ENCODE assay signal across 34 cellular contexts in the genomic region with DNA sequence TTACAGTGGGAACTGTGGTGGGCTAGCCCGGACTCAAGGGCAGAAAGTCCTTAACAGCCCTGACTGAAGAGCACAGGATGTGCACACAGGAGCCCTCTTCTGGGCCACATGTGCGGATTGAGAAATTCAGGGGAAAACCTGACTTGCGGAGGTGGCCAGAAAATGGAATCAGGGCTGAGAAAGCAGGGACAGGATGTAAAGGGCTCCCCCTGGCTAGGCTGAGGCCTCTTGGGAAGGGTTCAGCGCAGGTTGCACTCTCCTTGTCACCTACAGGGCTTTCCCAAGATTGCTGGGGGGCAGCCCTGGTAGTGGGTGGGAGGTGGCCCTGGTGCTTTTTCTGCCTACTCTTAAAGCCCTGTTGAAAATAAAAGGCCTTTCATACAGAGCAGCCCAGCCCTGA.
"Had no signal": no experiment of that assay in that cellular context is flagged by ENCODE, and none has a peak within 500 bp of the region (broad histone marks: within the 10 kb centered on the region; RNA-seq: fewer than 3 reads in every experiment).

No MANE protein-coding gene starts in this region.

- H3K4me1 Mint-ChIP-seq: activated CD4-positive, alpha-beta T cell treated with anti-CD3 and anti-CD28 coated beads, Interleukin-2, amount 10 ng/mL, durations not matched to agents 24 days and 14 days; activated naive CD8-positive, alpha-beta T cell treated with anti-CD3 and anti-CD28 coated beads for 36 hours; activated T-helper 17 cell treated with anti-CD3 and anti-CD28 coated beads, Interleukin-2, amount 50 U/mL, for 72 hours had no signal

- H3K4me2 ChIP-seq: PC-9 had no signal

- H3K9me3 Mint-ChIP-seq: activated CD4-positive, alpha-beta T cell treated with anti-CD3 and anti-CD28 coated beads, Interleukin-2, amount 10 ng/mL, durations not matched to agents 24 days and 14 days; activated CD8-positive, alpha-beta T cell treated with anti-CD3 and anti-CD28 coated beads for 36 hours; activated naive CD8-positive, alpha-beta T cell treated with anti-CD3 and anti-CD28 coated beads for 36 hours; activated T-cell treated with anti-CD3 and anti-CD28 coated beads, Interleukin-2, amount 50 U/mL, for 72 hours had no signal

- H3K36me3 ChIP-seq: brain microvascular endothelial cell, MG63, WERI-Rb-1 had no signal

- FAIRE-seq: RCC 7860 had no signal

- H3K9me3 ChIP-seq: MG63 had no signal

- H3K4me3 ChIP-seq: MG63, PC-9, SK-N-MC had no signal

- H3K27ac Mint-ChIP-seq: activated CD4-positive, alpha-beta T cell treated with anti-CD3 and anti-CD28 coated beads, Interleukin-2, amount 10 ng/mL, durations not matched to agents 24 days and 14 days; activated CD8-positive, alpha-beta T cell treated with anti-CD3 and anti-CD28 coated beads for 36 hours; activated naive CD8-positive, alpha-beta T cell treated with anti-CD3 and anti-CD28 coated beads for 36 hours; activated T-cell treated with anti-CD3 and anti-CD28 coated beads, Interleukin-2, amount 50 U/mL, for 72 hours; activated T-helper 17 cell treated with anti-CD3 and anti-CD28 coated beads, Interleukin-2, amount 50 U/mL, for 72 hours had no signal

- H3K36me3 Mint-ChIP-seq: activated naive CD8-positive, alpha-beta T cell treated with anti-CD3 and anti-CD28 coated beads for 36 hours had no signal

- H3K27ac ChIP-seq: brain microvascular endothelial cell, PC-9, SK-N-MC, WERI-Rb-1 had no signal

- H3K4me3 Mint-ChIP-seq: activated CD4-positive, alpha-beta T cell treated with anti-CD3 and anti-CD28 coated beads, Interleukin-2, amount 10 ng/mL, durations not matched to agents 24 days and 14 days; activated CD8-positive, alpha-beta T cell treated with anti-CD3 and anti-CD28 coated beads for 36 hours; activated naive CD8-positive, alpha-beta T cell treated with anti-CD3 and anti-CD28 coated beads for 36 hours; activated T-cell treated with anti-CD3 and anti-CD28 coated beads, Interleukin-2, amount 50 U/mL, for 72 hours; activated T-helper 17 cell treated with anti-CD3 and anti-CD28 coated beads, Interleukin-2, amount 50 U/mL, for 72 hours had no signal

- H2AFZ ChIP-seq: PC-9 had no signal

- DNase-seq: activated CD4-positive, alpha-beta T cell treated with anti-CD3 and anti-CD28 coated beads, Interleukin-2, amount 10 ng/mL, durations not matched to agents 24 days and 14 days; activated CD4-positive, alpha-beta T cell treated with anti-CD3 and anti-CD28 coated beads, Interleukin-2, amount 50 U/mL, for 4 hours; activated CD8-positive, alpha-beta T cell treated with anti-CD3 and anti-CD28 coated beads for 36 hours; activated effector memory CD4-positive, alpha-beta T cell treated with anti-CD3 and anti-CD28 coated beads, Interleukin-2, amount 50 U/mL, for 16 hours; activated naive CD4-positive, alpha-beta T cell; activated naive CD4-positive, alpha-beta T cell treated with anti-CD3 and anti-CD28 coated beads, Interleukin-2, amount 50 U/mL, for 16 hours; activated naive CD8-positive, alpha-beta T cell treated with anti-CD3 and anti-CD28 coated beads for 36 hours; activated T-cell treated with anti-CD3 and anti-CD28 coated beads, Interleukin-2, amount 50 U/mL, for 1 hour; activated T-cell treated with anti-CD3 and anti-CD28 coated beads, Interleukin-2, amount 50 U/mL, for 72 hours; amniotic stem cell; aorta; brain microvascular endothelial cell; central memory CD4-positive, alpha-beta T cell; Karpas-422; KBM-7; MG63; NCI-H1048; NCI-H1105 treated with DMSO at 0.1 percent for 48 hours; NCI-H1436; NCI-H1694 treated with DMSO at 0.1 percent for 48 hours; NCI-H2029 treated with DMSO at 0.1 percent for 48 hours; NCI-H2107; NCI-H2171; NCI-H2227 treated with DMSO at 0.1 percent for 48 hours; NCI-H446 treated with DMSO at 0.1 percent for 48 hours; NCI-H524; NK-92 treated with Interleukin-12 subunit alpha and Interleukin-12 subunit beta, amount 100 ng/mL, for 24 hours; PC-9; Right ventricle myocardium superior; T1000; WERI-Rb-1 had no signal

- H3K27me3 ChIP-seq: brain microvascular endothelial cell, MG63 had no signal

- H3K27me3 Mint-ChIP-seq: activated CD4-positive, alpha-beta T cell treated with anti-CD3 and anti-CD28 coated beads, Interleukin-2, amount 10 ng/mL, durations not matched to agents 24 days and 14 days; activated CD8-positive, alpha-beta T cell treated with anti-CD3 and anti-CD28 coated beads for 36 hours; activated naive CD8-positive, alpha-beta T cell treated with anti-CD3 and anti-CD28 coated beads for 36 hours; activated T-helper 17 cell treated with anti-CD3 and anti-CD28 coated beads, Interleukin-2, amount 50 U/mL, for 72 hours had no signal
